In genomic region chr3:57793737-57794187, GRCh38 we compare ENCODE assay signal across 1 cellular context.
TF ChIP-seq lines count a peak whose summit lies in the region.

No MANE protein-coding gene starts in this region.

TF ChIP-seq in K562, 482 proteins besides CTCF, POLR2A, EP300 and RAD21:
- TF ChIP-seq FOXJ2 (tag; IDR thresholded peaks at IDR 0.05) (no peak), HMBOX1 (IDR thresholded peaks at IDR 0.05) (peak; percentile 39; the same call in 1 of the 2 replicates), HLTF (IDR thresholded peaks at IDR 0.05) (no peak), ZNF561 (CRISPR knock-in tag; conservative IDR thresholded peaks at IDR 0.05) (no peak), JUN (IDR thresholded peaks at IDR 0.05; ENCODE audit: borderline replicate concordance, low read depth, low read length) (0 out of 2 replicates have a peak, but pooled peaks have one; percentile 41), JUN (CRISPR knock-in tag; IDR thresholded peaks at IDR 0.05; ENCODE audit: borderline replicate concordance) (no peak), SNAPC5 (CRISPR knock-in tag; IDR thresholded peaks at IDR 0.05) (no peak), ESRRB (CRISPR knock-in tag; IDR thresholded peaks at IDR 0.05; ENCODE audit: borderline replicate concordance) (no peak), TEAD2 (tag; IDR thresholded peaks at IDR 0.05) (no peak), SMARCE1 (IDR thresholded peaks at IDR 0.05) (peak; percentile 73), ZNF324 (CRISPR knock-in tag; IDR thresholded peaks at IDR 0.05) (no peak), LARP7 (IDR thresholded peaks at IDR 0.05) (no peak), FOSL1 (tag; conservative IDR thresholded peaks at IDR 0.05) (peak; percentile 81), L3MBTL2 (IDR thresholded peaks at IDR 0.05) (no peak), ZNF239 (CRISPR knock-in tag; IDR thresholded peaks at IDR 0.05) (no peak), PHB2 (IDR thresholded peaks at IDR 0.05; ENCODE audit: low read depth) (no peak), MCM7 (IDR thresholded peaks at IDR 0.05) (no peak), IRF2 (CRISPR knock-in tag; IDR thresholded peaks at IDR 0.05) (no peak), ARNT (IDR thresholded peaks at IDR 0.05) (no peak), SMARCA4 (IDR thresholded peaks at IDR 0.05) (peak; percentile 70), GATA2 (CRISPR knock-in tag; IDR thresholded peaks at IDR 0.05) (no peak), CHCHD3 (CRISPR knock-in tag; IDR thresholded peaks at IDR 0.05) (no peak), NFE2L1 (tag; IDR thresholded peaks at IDR 0.05; ENCODE audit: borderline replicate concordance, low read depth) (peak; percentile 58), JUND (IDR thresholded peaks at IDR 0.05; ENCODE audit: borderline replicate concordance, low read depth, low read length) (peak; percentile 84), JUND (tag; IDR thresholded peaks at IDR 0.05; ENCODE audit: borderline replicate concordance, low read depth, low read length) (peak; percentile 76; the same call in 2 of the 3 replicates), NFE2 (IDR thresholded peaks at IDR 0.05; ENCODE audit: low read depth) (peak; percentile 13; the same call in 1 of the 2 replicates), YY1 (IDR thresholded peaks at IDR 0.05; ENCODE audit: borderline replicate concordance in 1 of 3, control insufficient read depth in 1 of 3, extremely low read depth in 1 of 3, insufficient read depth in 3 of 3, insufficient read length in 1 of 3, insufficient replicate concordance in 2 of 3, low read depth in 1 of 3, low read length in 2 of 3) (no peak), SMARCC2 (IDR thresholded peaks at IDR 0.05; ENCODE audit: low read depth) (peak; percentile 68; the same call in 1 of the 2 replicates), MAFF (IDR thresholded peaks at IDR 0.05; ENCODE audit: low read length) (peak; percentile 31; the same call in 1 of the 2 replicates), FOS (IDR thresholded peaks at IDR 0.05; ENCODE audit: extremely low read depth, insufficient read length) (peak; percentile 6), ZNF121 (CRISPR knock-in tag; conservative IDR thresholded peaks at IDR 0.05) (no peak), ZNF134 (CRISPR knock-in tag; conservative IDR thresholded peaks at IDR 0.05) (no peak), ZNF316 (IDR thresholded peaks at IDR 0.05) (peak; percentile 77), ZNF384 (IDR thresholded peaks at IDR 0.05; ENCODE audit: low read depth, low read length) (peak; percentile 88), DPF2 (IDR thresholded peaks at IDR 0.05) (peak; percentile 73), ZNF586 (CRISPR knock-in tag; conservative IDR thresholded peaks at IDR 0.05) (no peak), ADNP (tag; IDR thresholded peaks at IDR 0.05) (0 out of 2 replicates have a peak, but pooled peaks have one; percentile 41), NELFE (IDR thresholded peaks at IDR 0.05; ENCODE audit: insufficient read depth, insufficient read length) (no peak), MAFG (tag; conservative IDR thresholded peaks at IDR 0.05) (peak; percentile 81), C11orf30 (IDR thresholded peaks at IDR 0.05; ENCODE audit: low read depth) (peak; percentile 71), ZBTB40 (IDR thresholded peaks at IDR 0.05) (no peak), ZBTB40 (CRISPR knock-in tag; IDR thresholded peaks at IDR 0.05) (no peak), ESRRA (IDR thresholded peaks at IDR 0.05; ENCODE audit: borderline replicate concordance, low read depth) (no peak), NBN (IDR thresholded peaks at IDR 0.05; ENCODE audit: low read depth) (no peak), ARID1B (IDR thresholded peaks at IDR 0.05) (peak; percentile 66), TRIM25 (IDR thresholded peaks at IDR 0.05; ENCODE audit: borderline replicate concordance) (no peak), WHSC1 (IDR thresholded peaks at IDR 0.05; ENCODE audit: low read length) (no peak)
- TF ChIP-seq, protein P1, sequence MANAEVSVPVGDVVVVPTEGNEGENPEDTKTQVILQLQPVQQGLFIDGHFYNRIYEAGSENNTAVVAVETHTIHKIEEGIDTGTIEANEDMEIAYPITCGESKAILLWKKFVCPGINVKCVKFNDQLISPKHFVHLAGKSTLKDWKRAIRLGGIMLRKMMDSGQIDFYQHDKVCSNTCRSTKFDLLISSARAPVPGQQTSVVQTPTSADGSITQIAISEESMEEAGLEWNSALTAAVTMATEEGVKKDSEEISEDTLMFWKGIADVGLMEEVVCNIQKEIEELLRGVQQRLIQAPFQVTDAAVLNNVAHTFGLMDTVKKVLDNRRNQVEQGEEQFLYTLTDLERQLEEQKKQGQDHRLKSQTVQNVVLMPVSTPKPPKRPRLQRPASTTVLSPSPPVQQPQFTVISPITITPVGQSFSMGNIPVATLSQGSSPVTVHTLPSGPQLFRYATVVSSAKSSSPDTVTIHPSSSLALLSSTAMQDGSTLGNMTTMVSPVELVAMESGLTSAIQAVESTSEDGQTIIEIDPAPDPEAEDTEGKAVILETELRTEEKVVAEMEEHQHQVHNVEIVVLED (CRISPR knock-in tag; IDR thresholded peaks at IDR 0.05), result no peak
- TF ChIP-seq, protein P2, sequence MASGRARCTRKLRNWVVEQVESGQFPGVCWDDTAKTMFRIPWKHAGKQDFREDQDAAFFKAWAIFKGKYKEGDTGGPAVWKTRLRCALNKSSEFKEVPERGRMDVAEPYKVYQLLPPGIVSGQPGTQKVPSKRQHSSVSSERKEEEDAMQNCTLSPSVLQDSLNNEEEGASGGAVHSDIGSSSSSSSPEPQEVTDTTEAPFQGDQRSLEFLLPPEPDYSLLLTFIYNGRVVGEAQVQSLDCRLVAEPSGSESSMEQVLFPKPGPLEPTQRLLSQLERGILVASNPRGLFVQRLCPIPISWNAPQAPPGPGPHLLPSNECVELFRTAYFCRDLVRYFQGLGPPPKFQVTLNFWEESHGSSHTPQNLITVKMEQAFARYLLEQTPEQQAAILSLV (tag; IDR thresholded peaks at IDR 0.05), result no peak
- TF ChIP-seq, protein P3, sequence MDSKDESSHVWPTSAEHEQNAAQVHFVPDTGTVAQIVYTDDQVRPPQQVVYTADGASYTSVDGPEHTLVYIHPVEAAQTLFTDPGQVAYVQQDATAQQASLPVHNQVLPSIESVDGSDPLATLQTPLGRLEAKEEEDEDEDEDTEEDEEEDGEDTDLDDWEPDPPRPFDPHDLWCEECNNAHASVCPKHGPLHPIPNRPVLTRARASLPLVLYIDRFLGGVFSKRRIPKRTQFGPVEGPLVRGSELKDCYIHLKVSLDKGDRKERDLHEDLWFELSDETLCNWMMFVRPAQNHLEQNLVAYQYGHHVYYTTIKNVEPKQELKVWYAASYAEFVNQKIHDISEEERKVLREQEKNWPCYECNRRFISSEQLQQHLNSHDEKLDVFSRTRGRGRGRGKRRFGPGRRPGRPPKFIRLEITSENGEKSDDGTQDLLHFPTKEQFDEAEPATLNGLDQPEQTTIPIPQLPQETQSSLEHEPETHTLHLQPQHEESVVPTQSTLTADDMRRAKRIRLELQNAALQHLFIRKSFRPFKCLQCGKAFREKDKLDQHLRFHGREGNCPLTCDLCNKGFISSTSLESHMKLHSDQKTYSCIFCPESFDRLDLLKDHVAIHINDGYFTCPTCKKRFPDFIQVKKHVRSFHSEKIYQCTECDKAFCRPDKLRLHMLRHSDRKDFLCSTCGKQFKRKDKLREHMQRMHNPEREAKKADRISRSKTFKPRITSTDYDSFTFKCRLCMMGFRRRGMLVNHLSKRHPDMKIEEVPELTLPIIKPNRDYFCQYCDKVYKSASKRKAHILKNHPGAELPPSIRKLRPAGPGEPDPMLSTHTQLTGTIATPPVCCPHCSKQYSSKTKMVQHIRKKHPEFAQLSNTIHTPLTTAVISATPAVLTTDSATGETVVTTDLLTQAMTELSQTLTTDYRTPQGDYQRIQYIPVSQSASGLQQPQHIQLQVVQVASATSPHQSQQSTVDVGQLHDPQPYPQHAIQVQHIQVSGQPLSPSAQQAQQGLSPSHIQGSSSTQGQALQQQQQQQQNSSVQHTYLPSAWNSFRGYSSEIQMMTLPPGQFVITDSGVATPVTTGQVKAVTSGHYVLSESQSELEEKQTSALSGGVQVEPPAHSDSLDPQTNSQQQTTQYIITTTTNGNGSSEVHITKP (IDR thresholded peaks at IDR 0.05; ENCODE audit: partially characterized antibody), result peak; percentile 51
- TF ChIP-seq, protein P4, sequence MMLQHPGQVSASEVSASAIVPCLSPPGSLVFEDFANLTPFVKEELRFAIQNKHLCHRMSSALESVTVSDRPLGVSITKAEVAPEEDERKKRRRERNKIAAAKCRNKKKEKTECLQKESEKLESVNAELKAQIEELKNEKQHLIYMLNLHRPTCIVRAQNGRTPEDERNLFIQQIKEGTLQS (IDR thresholded peaks at IDR 0.05), result peak; percentile 84
- TF ChIP-seq, protein P4 (CRISPR knock-in tag; conservative IDR thresholded peaks at IDR 0.05), result no peak
